14 cellular contexts compared by ENCODE assay signal in genomic region chr12:45833401-45833800, GRCh38.
"Had no signal": no experiment of that assay in that cellular context is flagged by ENCODE, and none has a peak within 500 bp of the region (broad histone marks: within the 10 kb centered on the region; RNA-seq: fewer than 3 reads in every experiment).

No MANE protein-coding gene starts in this region.

- H3K4me3 ChIP-seq: dorsolateral prefrontal cortex, lung, tibial artery had no signal

- H3K27me3 ChIP-seq: dorsolateral prefrontal cortex, tibial artery had no signal

- H3K9me3 ChIP-seq: tibial artery had no signal

- DNase-seq: activated CD4-positive, alpha-beta T cell treated with anti-CD3 and anti-CD28 coated beads for 1 hour; activated naive CD8-positive, alpha-beta T cell treated with anti-CD3 and anti-CD28 coated beads, Interleukin-2, amount 10 ng/mL, durations not matched to agents 7 days and 5 days; amygdala; caudate nucleus; dorsolateral prefrontal cortex; hippocampal formation; nucleus accumbens; stimulated activated CD4-positive, alpha-beta T cell treated with anti-CD3 and anti-CD28 coated beads, Interleukin-2, amount 100 ng/mL, for 24 hours; stimulated activated naive CD4-positive, alpha-beta T cell treated with Interleukin-2 at 50 U/mL for 16 hours; tibial artery; WERI-Rb-1 had no signal

- H3K27ac ChIP-seq: dorsolateral prefrontal cortex, tibial artery, WERI-Rb-1 had no signal

- FAIRE-seq: islet of Langerhans, urothelium cell line had no signal

- H3K4me1 ChIP-seq: tibial artery had no signal
